ENCODE assay signal across 1 cellular context in the genomic region with DNA sequence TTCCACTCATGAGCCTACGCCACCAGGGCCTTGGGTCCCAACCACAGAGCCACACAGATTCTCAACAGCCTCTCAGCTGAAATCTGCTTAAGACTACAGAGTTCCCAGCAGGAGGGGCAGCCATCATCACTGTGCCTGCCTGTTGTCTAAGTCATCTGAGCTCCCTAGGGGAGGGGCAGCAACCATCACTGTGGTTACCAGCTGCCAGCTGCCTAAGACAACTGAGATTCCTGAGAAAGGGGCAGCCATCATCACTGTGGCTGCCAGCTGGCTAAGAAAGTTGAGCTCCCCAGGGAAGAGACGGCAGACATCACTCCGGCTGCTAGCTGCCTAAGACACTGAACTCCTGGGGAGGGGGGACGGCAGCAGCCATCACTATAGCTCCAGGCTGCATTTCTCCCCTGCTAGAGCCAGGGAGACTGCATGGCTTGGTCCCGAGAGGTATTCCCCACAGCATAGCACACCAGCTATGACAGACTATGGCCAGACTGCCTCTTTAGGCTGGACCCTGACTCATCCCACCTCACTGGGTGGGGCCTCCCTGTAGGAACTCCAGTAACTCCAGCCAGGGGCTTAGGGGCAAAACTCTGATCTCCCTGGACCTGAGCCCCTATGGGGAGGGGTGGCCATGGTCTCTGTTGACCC.
TF ChIP-seq lines count a peak whose summit lies in the region.

No MANE protein-coding gene starts in this region.

TF ChIP-seq in GM23338, 12 proteins besides CTCF, POLR2A, EP300 and RAD21:
- TF ChIP-seq, protein P1, sequence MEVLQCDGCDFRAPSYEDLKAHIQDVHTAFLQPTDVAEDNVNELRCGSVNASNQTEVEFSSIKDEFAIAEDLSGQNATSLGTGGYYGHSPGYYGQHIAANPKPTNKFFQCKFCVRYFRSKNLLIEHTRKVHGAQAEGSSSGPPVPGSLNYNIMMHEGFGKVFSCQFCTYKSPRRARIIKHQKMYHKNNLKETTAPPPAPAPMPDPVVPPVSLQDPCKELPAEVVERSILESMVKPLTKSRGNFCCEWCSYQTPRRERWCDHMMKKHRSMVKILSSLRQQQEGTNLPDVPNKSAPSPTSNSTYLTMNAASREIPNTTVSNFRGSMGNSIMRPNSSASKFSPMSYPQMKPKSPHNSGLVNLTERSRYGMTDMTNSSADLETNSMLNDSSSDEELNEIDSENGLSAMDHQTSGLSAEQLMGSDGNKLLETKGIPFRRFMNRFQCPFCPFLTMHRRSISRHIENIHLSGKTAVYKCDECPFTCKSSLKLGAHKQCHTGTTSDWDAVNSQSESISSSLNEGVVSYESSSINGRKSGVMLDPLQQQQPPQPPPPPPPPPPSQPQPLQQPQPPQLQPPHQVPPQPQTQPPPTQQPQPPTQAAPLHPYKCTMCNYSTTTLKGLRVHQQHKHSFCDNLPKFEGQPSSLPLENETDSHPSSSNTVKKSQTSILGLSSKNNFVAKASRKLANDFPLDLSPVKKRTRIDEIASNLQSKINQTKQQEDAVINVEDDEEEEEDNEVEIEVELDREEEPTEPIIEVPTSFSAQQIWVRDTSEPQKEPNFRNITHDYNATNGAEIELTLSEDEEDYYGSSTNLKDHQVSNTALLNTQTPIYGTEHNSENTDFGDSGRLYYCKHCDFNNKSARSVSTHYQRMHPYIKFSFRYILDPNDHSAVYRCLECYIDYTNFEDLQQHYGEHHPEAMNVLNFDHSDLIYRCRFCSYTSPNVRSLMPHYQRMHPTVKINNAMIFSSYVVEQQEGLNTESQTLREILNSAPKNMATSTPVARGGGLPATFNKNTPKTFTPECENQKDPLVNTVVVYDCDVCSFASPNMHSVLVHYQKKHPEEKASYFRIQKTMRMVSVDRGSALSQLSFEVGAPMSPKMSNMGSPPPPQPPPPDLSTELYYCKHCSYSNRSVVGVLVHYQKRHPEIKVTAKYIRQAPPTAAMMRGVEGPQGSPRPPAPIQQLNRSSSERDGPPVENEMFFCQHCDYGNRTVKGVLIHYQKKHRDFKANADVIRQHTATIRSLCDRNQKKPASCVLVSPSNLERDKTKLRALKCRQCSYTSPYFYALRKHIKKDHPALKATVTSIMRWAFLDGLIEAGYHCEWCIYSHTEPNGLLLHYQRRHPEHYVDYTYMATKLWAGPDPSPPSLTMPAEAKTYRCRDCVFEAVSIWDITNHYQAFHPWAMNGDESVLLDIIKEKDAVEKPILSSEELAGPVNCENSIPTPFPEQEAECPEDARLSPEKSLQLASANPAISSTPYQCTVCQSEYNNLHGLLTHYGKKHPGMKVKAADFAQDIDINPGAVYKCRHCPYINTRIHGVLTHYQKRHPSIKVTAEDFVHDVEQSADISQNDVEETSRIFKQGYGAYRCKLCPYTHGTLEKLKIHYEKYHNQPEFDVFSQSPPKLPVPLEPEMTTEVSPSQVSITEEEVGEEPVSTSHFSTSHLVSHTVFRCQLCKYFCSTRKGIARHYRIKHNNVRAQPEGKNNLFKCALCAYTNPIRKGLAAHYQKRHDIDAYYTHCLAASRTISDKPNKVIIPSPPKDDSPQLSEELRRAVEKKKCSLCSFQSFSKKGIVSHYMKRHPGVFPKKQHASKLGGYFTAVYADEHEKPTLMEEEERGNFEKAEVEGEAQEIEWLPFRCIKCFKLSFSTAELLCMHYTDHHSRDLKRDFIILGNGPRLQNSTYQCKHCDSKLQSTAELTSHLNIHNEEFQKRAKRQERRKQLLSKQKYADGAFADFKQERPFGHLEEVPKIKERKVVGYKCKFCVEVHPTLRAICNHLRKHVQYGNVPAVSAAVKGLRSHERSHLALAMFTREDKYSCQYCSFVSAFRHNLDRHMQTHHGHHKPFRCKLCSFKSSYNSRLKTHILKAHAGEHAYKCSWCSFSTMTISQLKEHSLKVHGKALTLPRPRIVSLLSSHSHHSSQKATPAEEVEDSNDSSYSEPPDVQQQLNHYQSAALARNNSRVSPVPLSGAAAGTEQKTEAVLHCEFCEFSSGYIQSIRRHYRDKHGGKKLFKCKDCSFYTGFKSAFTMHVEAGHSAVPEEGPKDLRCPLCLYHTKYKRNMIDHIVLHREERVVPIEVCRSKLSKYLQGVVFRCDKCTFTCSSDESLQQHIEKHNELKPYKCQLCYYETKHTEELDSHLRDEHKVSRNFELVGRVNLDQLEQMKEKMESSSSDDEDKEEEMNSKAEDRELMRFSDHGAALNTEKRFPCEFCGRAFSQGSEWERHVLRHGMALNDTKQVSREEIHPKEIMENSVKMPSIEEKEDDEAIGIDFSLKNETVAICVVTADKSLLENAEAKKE (CRISPR knock-in tag; IDR thresholded peaks at IDR 0.05): no peak
- TF ChIP-seq, protein P2, sequence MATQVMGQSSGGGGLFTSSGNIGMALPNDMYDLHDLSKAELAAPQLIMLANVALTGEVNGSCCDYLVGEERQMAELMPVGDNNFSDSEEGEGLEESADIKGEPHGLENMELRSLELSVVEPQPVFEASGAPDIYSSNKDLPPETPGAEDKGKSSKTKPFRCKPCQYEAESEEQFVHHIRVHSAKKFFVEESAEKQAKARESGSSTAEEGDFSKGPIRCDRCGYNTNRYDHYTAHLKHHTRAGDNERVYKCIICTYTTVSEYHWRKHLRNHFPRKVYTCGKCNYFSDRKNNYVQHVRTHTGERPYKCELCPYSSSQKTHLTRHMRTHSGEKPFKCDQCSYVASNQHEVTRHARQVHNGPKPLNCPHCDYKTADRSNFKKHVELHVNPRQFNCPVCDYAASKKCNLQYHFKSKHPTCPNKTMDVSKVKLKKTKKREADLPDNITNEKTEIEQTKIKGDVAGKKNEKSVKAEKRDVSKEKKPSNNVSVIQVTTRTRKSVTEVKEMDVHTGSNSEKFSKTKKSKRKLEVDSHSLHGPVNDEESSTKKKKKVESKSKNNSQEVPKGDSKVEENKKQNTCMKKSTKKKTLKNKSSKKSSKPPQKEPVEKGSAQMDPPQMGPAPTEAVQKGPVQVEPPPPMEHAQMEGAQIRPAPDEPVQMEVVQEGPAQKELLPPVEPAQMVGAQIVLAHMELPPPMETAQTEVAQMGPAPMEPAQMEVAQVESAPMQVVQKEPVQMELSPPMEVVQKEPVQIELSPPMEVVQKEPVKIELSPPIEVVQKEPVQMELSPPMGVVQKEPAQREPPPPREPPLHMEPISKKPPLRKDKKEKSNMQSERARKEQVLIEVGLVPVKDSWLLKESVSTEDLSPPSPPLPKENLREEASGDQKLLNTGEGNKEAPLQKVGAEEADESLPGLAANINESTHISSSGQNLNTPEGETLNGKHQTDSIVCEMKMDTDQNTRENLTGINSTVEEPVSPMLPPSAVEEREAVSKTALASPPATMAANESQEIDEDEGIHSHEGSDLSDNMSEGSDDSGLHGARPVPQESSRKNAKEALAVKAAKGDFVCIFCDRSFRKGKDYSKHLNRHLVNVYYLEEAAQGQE (IDR thresholded peaks at IDR 0.05; ENCODE audit: unreplicated experiment): no peak
- TF ChIP-seq ZNF331 (CRISPR knock-in tag; IDR thresholded peaks at IDR 0.05; ENCODE audit: low read depth): no peak
- no peak for TF ChIP-seq JUNB (IDR thresholded peaks at IDR 0.05; ENCODE audit: unreplicated experiment)
- TF ChIP-seq EZH2phosphoT487 (IDR thresholded peaks at IDR 0.05; ENCODE audit: unreplicated experiment): no peak
- no peak for TF ChIP-seq EZH2 (IDR thresholded peaks at IDR 0.05; ENCODE audit: low read depth, unreplicated experiment)
- TF ChIP-seq POLR2AphosphoS5 (IDR thresholded peaks at IDR 0.05; ENCODE audit: low read depth): no peak
- TF ChIP-seq, protein P3, sequence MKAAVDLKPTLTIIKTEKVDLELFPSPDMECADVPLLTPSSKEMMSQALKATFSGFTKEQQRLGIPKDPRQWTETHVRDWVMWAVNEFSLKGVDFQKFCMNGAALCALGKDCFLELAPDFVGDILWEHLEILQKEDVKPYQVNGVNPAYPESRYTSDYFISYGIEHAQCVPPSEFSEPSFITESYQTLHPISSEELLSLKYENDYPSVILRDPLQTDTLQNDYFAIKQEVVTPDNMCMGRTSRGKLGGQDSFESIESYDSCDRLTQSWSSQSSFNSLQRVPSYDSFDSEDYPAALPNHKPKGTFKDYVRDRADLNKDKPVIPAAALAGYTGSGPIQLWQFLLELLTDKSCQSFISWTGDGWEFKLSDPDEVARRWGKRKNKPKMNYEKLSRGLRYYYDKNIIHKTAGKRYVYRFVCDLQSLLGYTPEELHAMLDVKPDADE (IDR thresholded peaks at IDR 0.05): no peak
- TF ChIP-seq ZNF114 (CRISPR knock-in tag; IDR thresholded peaks at IDR 0.05): no peak
- no peak for TF ChIP-seq CREB1 (CRISPR knock-in tag; IDR thresholded peaks at IDR 0.05; ENCODE audit: low read depth)
- TF ChIP-seq STAT1 (IDR thresholded peaks at IDR 0.05; ENCODE audit: unreplicated experiment): no peak
- no peak for TF ChIP-seq NANOG (IDR thresholded peaks at IDR 0.05; ENCODE audit: borderline replicate concordance)
